In the genomic region with DNA sequence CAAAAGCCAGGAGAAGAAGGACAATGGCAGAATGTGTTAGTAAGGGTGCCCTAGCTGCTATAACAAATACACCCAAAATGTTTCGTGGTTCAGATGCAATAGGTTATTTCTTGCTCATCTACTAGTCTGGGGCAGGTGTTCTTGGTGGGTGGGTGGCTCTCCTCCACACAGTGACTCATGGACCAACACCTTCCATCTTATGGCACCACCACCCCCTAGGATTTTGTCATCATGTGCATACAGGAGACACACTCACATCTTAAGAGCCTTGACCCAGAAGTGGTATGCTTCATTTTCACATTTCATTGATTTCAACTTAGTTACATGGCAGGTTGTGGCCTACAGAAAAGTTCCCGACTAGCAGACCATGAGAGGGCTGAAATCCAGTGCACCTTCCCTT, we compare ENCODE assay signal across 15 cellular contexts.
A peak's percentile ranks its signal among the peaks of the same experiment; 100 is the strongest.
DNase-seq lines count a peak whose midpoint lies in the region; TF ChIP-seq lines count a peak whose summit lies in the region.
"Had no signal": no experiment of that assay in that cellular context is flagged by ENCODE, and none has a peak within 500 bp of the region (broad histone marks: within the 10 kb centered on the region; RNA-seq: fewer than 3 reads in every experiment).

No MANE protein-coding gene starts in this region.

- peaks cover 13 to 21% of the 10 kb centered on the region in 2 experiments for H3K4me1 Mint-ChIP-seq in H9

- no peak overlapping the region for H3K23ac ChIP-seq in H9 (ENCODE audit: insufficient read length, low read depth, low read length)

- H3K23me2 ChIP-seq in H9 (ENCODE audit: insufficient read length, low read depth, low read length, poor library complexity, severe bottlenecking) = no peaks in the 10 kb centered on the region

- no peak overlapping the region for H2AK5ac ChIP-seq in H9 (ENCODE audit: insufficient read length, low read length)

- no peaks in the 10 kb centered on the region for H3K9me2 ChIP-seq in OCI-LY7 (ENCODE audit: insufficient read depth, low read length)

- no peak overlapping the region for H4K8ac ChIP-seq in H9 (replicated peaks; ENCODE audit: insufficient read length, low read depth, low read length)

- H3K4ac ChIP-seq in H9 (ENCODE audit: low read depth, low read length) = no peak overlapping the region

- no peak overlapping the region for H2BK5ac ChIP-seq in H9 (ENCODE audit: insufficient read length, low read length)

- TF ChIP-seq CTCF in H9 (conservative IDR thresholded peaks at IDR 0.05) (no peak), OCI-LY7 (conservative IDR thresholded peaks at IDR 0.05; ENCODE audit: low read length) (no peak)

- H3T11ph ChIP-seq in H9 (ENCODE audit: low read length) = no peak overlapping the region

- H3K9me3 ChIP-seq in H9 (ENCODE audit: control insufficient read depth, low read depth, low read length) (no peaks in the 10 kb centered on the region), OCI-LY7 (ENCODE audit: low read length) (no peaks in the 10 kb centered on the region)

- no peaks in the 10 kb centered on the region for H3K9me3 Mint-ChIP-seq in H9

- H3K79me2 ChIP-seq in H9 (ENCODE audit: insufficient read depth, low read length) (no peaks in the 10 kb centered on the region), OCI-LY7 (ENCODE audit: insufficient read depth, low read depth, low read length) (no peaks in the 10 kb centered on the region)

- H3K36me3 ChIP-seq in OCI-LY7 (ENCODE audit: insufficient read depth, low read length) = no peaks in the 10 kb centered on the region

- no peak overlapping the region for H3K4me2 ChIP-seq in H9 (ENCODE audit: insufficient read depth, insufficient read length, low read length)
- no peak overlapping the region for H3K4me2 ChIP-seq in OCI-LY7 (ENCODE audit: low read length)

- BruUV-seq in OCI-LY7 (replicated peaks; lab: Mats Ljungman, UMichigan) = no TSS peak

- no peaks in the 10 kb centered on the region for H3K27me3 ChIP-seq in H9 (ENCODE audit: insufficient read depth, low read length)

- H3K14ac ChIP-seq in H9 (ENCODE audit: insufficient read depth, low read length) = no peak overlapping the region

- no peak overlapping the region for H2BK20ac ChIP-seq in H9 (ENCODE audit: low read depth, low read length, poor library complexity, severe bottlenecking)

- H3K4me3 ChIP-seq in OCI-LY7 (ENCODE audit: low read depth, low read length, poor library complexity, severe bottlenecking) = no peak overlapping the region

- H2AFZ ChIP-seq in H9 (ENCODE audit: low read length) (no peak overlapping the region), OCI-LY7 (ENCODE audit: low read length) (no peak overlapping the region)

- H3K27ac Mint-ChIP-seq in H9 = no peak overlapping the region

- no peak overlapping the region for H3K4me3 Mint-ChIP-seq in H9

- no peaks in the 10 kb centered on the region for H3K79me1 ChIP-seq in H9 (ENCODE audit: insufficient read depth, low read depth, low read length, poor library complexity, severe bottlenecking)

- H3K18ac ChIP-seq in H9 (ENCODE audit: insufficient read length, low read depth, low read length) = no peak overlapping the region

- CTCF ChIA-PET in OCI-LY7 (lab: Charles Lee; ENCODE audit: unreplicated experiment) = interaction anchor here (1.0 kb wide), 1 partner anchor 391 kb away, joined by 3 read pairs; no protein-coding TSS in a partner anchor

- peak; percentile 60 for DNase-seq in activated effector memory CD4-positive, alpha-beta T cell treated with anti-CD3 and anti-CD28 coated beads, Interleukin-2, amount 50 U/mL, for 16 hours
- no peak for DNase-seq in activated effector memory CD4-positive, alpha-beta T cell treated with Interleukin-2 at 50 U/mL for 16 hours
- DNase-seq in NCI-H69 (lab: John Stamatoyannopoulos, UW) (peak; percentile 12), kidney glomerular epithelial cell (lab: John Stamatoyannopoulos, UW) (peak; percentile 19), substantia nigra (lab: John Stamatoyannopoulos, UW) (no peak), H9 (no peak), OCI-LY7 (ENCODE audit: low spot score) (no peak)
- DNase-seq: AML-193, COR-L47, HCEC 1CT, IMR-90, MM.1S, NCI-H2081 treated with DMSO at 0.1 percent for 48 hours, OCI-M1, SHP77 treated with DMSO at 0.1 percent for 48 hours had no signal

- no peaks in the 10 kb centered on the region; the same call in none of the 2 replicates for H3K27me3 Mint-ChIP-seq in H9 (ENCODE audit: low read depth)

- intact Hi-C loops in OCI-LY7 (cut with micrococcal nuclease; ENCODE audit: unreplicated experiment) = no loop called here

- no peak overlapping the region for H2BK15ac ChIP-seq in H9 (ENCODE audit: low read depth, low read length)

- POLR2A ChIA-PET in OCI-LY7 (lab: Charles Lee) = no interaction called here

- no peak overlapping the region for H4K5ac ChIP-seq in H9 (ENCODE audit: insufficient read length, low read depth, low read length)

- H3K9ac ChIP-seq in H9 (ENCODE audit: extremely low read depth, insufficient read length, low read length) = no peak overlapping the region

- peaks cover 0 to 5% (median 0%) of the 10 kb centered on the region in 3 experiments; a peak in 2 of 7 replicates for H3K36me3 Mint-ChIP-seq in H9 (ENCODE audit: insufficient read depth in 1 of 3, low read depth in 3 of 3)

- H3K56ac ChIP-seq in H9 (ENCODE audit: insufficient read length, low read depth, low read length) = no peak overlapping the region

- H3K4me1 ChIP-seq in H9 (ENCODE audit: insufficient read depth, low read length) (no peaks in the 10 kb centered on the region), OCI-LY7 (ENCODE audit: insufficient read depth, low read length, poor library complexity, severe bottlenecking) (no peaks in the 10 kb centered on the region)

- H4K91ac ChIP-seq in H9 (ENCODE audit: insufficient read length, low read depth, low read length) = no peak overlapping the region

- H3K27ac ChIP-seq in substantia nigra (ENCODE audit: low read depth, low read length, poor library complexity, severe bottlenecking) = peak overlapping the region; percentile 76
- no peak overlapping the region for H3K27ac ChIP-seq in H9 (ENCODE audit: insufficient read length, low read depth, low read length)
- no peak overlapping the region for H3K27ac ChIP-seq in OCI-LY7 (ENCODE audit: low read depth, low read length, poor library complexity, severe bottlenecking)

- WGBS in H9 (ENCODE audit: extremely low coverage, insufficient read length, low lambda C conversion rate) = no CpG with 5 or more reads among the region's 2 CpGs

- H2BK120ac ChIP-seq in H9 (ENCODE audit: low read depth, low read length, poor library complexity, severe bottlenecking) = no peak overlapping the region

- H2BK12ac ChIP-seq in H9 (ENCODE audit: insufficient read length, low read depth, low read length) = no peak overlapping the region

- H4K20me1 ChIP-seq in H9 (ENCODE audit: control insufficient read depth, insufficient read depth, insufficient read length) (no peaks in the 10 kb centered on the region), OCI-LY7 (ENCODE audit: insufficient read depth, low read length) (no peaks in the 10 kb centered on the region)

Comparison
In these comparisons a context has a peak if more than half of its experiments do, and no peak if none do; other contexts are left out.
1. DNase-seq: peak in activated effector memory CD4-positive, alpha-beta T cell treated with anti-CD3 and anti-CD28 coated beads, Interleukin-2, amount 50 U/mL, for 16 hours (single experiment), NCI-H69 (single experiment) and kidney glomerular epithelial cell (single experiment); none in activated effector memory CD4-positive, alpha-beta T cell treated with Interleukin-2 at 50 U/mL for 16 hours (single experiment), substantia nigra (0 of 49), H9 (single experiment) and OCI-LY7 (single experiment).